15 cellular contexts compared by ENCODE assay signal in genomic region chr1:107794571-107794970, GRCh38.
"Had no signal": no experiment of that assay in that cellular context is flagged by ENCODE, and none has a peak within 500 bp of the region (broad histone marks: within the 10 kb centered on the region; RNA-seq: fewer than 3 reads in every experiment).

No MANE protein-coding gene starts in this region.

- H3K9me2 ChIP-seq: SK-N-SH had no signal

- H3K36me3 ChIP-seq: adrenal gland, spleen, suprapubic skin had no signal

- H3K9me3 ChIP-seq: adrenal gland, SK-N-SH, spleen, suprapubic skin had no signal

- DNase-seq: activated CD4-positive, alpha-beta T cell treated with anti-CD3 and anti-CD28 coated beads, Interleukin-2, amount 50 U/mL, for 4 hours; activated CD4-positive, CD25-positive, alpha-beta regulatory T cell treated with anti-CD3 and anti-CD28 coated beads, Interleukin-2, amount 50 U/mL, for 72 hours; activated T-cell treated with anti-CD3 and anti-CD28 coated beads, Interleukin-2, amount 50 U/mL, for 72 hours; adrenal gland; central memory CD4-positive, alpha-beta T cell; cortex of kidney; effector CD8-positive, alpha-beta T cell; left ventricle myocardium superior; right cardiac atrium; SK-N-SH; spleen; stimulated activated CD4-positive, alpha-beta T cell treated with anti-CD3 and anti-CD28 coated beads, Interleukin-1b, Interleukin-23, amount 100 ng/mL, for 48 hours; stimulated activated naive CD4-positive, alpha-beta T cell; T-helper 2 cell had no signal

- H3K27ac ChIP-seq: adrenal gland, suprapubic skin had no signal

- H3K4me1 ChIP-seq: adrenal gland had no signal

- H3K4me2 ChIP-seq: SK-N-SH had no signal

- H3K4me3 ChIP-seq: adrenal gland, spleen, suprapubic skin had no signal

- ATAC-seq: activated T-cell treated with anti-CD3 and anti-CD28 coated beads, Interleukin-2, amount 50 U/mL, for 72 hours; left ventricle myocardium superior; right cardiac atrium had no signal

- H3K9me3 Mint-ChIP-seq: activated T-cell treated with anti-CD3 and anti-CD28 coated beads, Interleukin-2, amount 50 U/mL, for 72 hours had no signal
